ENCODE assay signal across 2 cellular contexts in the genomic region with DNA sequence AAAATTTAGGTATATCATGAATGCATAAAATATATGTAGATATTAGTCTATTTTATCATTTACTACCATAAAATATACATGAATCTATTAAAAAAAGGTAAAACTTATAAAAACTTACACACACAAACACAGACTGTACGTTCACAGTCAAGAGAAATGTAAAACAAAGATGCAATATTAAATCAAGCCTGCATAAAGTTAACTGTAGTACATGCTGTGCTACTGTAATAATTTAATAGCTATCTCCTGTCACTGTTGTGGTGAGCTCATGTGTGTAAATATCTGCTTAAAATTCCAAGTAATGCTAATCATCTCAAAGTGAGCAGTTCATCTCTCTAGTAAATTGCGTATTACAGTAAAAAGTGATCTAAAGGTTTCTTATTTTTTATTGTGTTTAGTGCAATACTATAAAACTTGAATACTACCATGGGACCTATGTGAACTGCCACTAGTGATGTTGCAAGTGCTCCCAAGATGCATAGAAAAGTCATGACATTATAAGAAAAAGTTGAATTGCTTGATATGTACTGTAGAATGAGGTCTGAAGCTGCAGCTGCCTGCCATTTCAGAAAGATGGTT.
TF ChIP-seq lines count a peak whose summit lies in the region.

No MANE protein-coding gene starts in this region.

TF ChIP-seq in K562, 482 proteins besides CTCF, POLR2A, EP300 and RAD21:
- TF ChIP-seq RBM15 (IDR thresholded peaks at IDR 0.05; ENCODE audit: insufficient read depth, low read length) = no peak

TF ChIP-seq in neural cell, 6 proteins besides CTCF, POLR2A, EP300 and RAD21:
- no peak for TF ChIP-seq EZH2 (IDR thresholded peaks at IDR 0.05; ENCODE audit: borderline replicate concordance, insufficient read depth, low read length, poor library complexity, severe bottlenecking)
- no peak for TF ChIP-seq MXI1 (conservative IDR thresholded peaks at IDR 0.05; ENCODE audit: poor library complexity, severe bottlenecking)
- TF ChIP-seq TAF1 (IDR thresholded peaks at IDR 0.05; ENCODE audit: low read depth) = no peak
- no peak for TF ChIP-seq SMC3 (conservative IDR thresholded peaks at IDR 0.05; ENCODE audit: poor library complexity)
- TF ChIP-seq, protein P1, sequence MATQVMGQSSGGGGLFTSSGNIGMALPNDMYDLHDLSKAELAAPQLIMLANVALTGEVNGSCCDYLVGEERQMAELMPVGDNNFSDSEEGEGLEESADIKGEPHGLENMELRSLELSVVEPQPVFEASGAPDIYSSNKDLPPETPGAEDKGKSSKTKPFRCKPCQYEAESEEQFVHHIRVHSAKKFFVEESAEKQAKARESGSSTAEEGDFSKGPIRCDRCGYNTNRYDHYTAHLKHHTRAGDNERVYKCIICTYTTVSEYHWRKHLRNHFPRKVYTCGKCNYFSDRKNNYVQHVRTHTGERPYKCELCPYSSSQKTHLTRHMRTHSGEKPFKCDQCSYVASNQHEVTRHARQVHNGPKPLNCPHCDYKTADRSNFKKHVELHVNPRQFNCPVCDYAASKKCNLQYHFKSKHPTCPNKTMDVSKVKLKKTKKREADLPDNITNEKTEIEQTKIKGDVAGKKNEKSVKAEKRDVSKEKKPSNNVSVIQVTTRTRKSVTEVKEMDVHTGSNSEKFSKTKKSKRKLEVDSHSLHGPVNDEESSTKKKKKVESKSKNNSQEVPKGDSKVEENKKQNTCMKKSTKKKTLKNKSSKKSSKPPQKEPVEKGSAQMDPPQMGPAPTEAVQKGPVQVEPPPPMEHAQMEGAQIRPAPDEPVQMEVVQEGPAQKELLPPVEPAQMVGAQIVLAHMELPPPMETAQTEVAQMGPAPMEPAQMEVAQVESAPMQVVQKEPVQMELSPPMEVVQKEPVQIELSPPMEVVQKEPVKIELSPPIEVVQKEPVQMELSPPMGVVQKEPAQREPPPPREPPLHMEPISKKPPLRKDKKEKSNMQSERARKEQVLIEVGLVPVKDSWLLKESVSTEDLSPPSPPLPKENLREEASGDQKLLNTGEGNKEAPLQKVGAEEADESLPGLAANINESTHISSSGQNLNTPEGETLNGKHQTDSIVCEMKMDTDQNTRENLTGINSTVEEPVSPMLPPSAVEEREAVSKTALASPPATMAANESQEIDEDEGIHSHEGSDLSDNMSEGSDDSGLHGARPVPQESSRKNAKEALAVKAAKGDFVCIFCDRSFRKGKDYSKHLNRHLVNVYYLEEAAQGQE (IDR thresholded peaks at IDR 0.05; ENCODE audit: borderline replicate concordance) = no peak
